In the genomic region with DNA sequence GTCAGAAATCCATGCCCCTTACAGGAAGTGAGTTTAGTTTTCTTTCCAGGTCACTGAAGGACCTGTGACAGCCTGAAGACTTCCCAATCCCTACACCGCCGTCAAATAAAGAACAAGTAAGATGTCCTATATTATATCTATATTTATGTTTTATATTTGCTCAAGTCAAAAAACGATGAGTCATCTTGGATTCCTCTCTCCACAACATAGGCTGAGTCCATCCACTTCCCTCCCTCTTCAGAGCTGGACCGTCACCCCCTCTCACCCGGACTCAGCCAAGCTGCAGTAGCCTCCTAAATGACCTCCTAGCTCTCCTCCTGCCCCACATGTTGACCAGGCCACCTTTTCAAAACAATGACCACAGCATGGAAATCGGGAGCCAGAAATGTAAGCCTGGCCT, we compare ENCODE assay signal across 30 cellular contexts. TPM values are rescaled to one million over a fixed set of nuclear protein-coding genes. Genes with fewer than 3 reads are reported as not detected.
DNase-seq lines count a peak whose midpoint lies in the region; ATAC-seq, FAIRE-seq and TF ChIP-seq lines count a peak whose summit lies in the region.
"Had no signal": no experiment of that assay in that cellular context is flagged by ENCODE, and none has a peak within 500 bp of the region (broad histone marks: within the 10 kb centered on the region; RNA-seq: fewer than 3 reads in every experiment).

No MANE protein-coding gene starts in this region.

- DNase-seq in EL: peak; percentile 26
- peak; percentile 22 for DNase-seq in M059J (ENCODE audit: low read depth)
- DNase-seq in bronchial epithelial cell (ENCODE audit: low read depth): peak; percentile 36
- DNase-seq in osteocyte (ENCODE audit: extremely low spot score, unreplicated experiment): no peak
- DNase-seq in activated CD4-positive, alpha-beta T cell treated with anti-CD3 and anti-CD28 coated beads, Interleukin-2, amount 50 U/mL, for 1 hour: no peak
- no peak for DNase-seq in activated CD4-positive, alpha-beta T cell treated with anti-CD3 and anti-CD28 coated beads, Interleukin-2, amount 50 U/mL, for 48 hours
- DNase-seq: activated CD4-positive, alpha-beta memory T cell treated with anti-CD3 and anti-CD28 coated beads for 36 hours; activated CD4-positive, CD25-positive, alpha-beta regulatory T cell; CD4-positive, CD25-positive, alpha-beta regulatory T cell; effector CD8-positive, alpha-beta T cell; erythroblast; GF-D8; hippocampal formation; left ventricle myocardium inferior; midbrain; natural killer cell; NCI-H1417; NCI-H2107; NCI-H446 treated with DMSO at 0.1 percent for 48 hours; posterior cingulate gyrus; sigmoid colon; stimulated activated CD4-positive, alpha-beta T cell treated with anti-CD3 and anti-CD28 coated beads, Interleukin-15, amount 100 ng/mL, for 24 hours; stimulated activated naive CD8-positive, alpha-beta T cell treated with anti-CD3 and anti-CD28 coated beads, Interleukin-15, Interleukin-2, amounts not matched to agents 100 U/mL and 50 U/mL, for 24 hours; T1000; thyroid gland had no signal

- ATAC-seq in HG03571 (IDR thresholded peaks at IDR 0.05; ENCODE audit: unreplicated experiment): no peak
- ATAC-seq: stimulated activated naive CD8-positive, alpha-beta T cell treated with anti-CD3 and anti-CD28 coated beads, Interleukin-15, Interleukin-2, amounts not matched to agents 100 U/mL and 50 U/mL, for 24 hours had no signal

- TF ChIP-seq CTCF in bronchial epithelial cell (IDR thresholded peaks at IDR 0.05; ENCODE audit: insufficient read depth, low read length, severe bottlenecking) (no peak), osteocyte (IDR thresholded peaks at IDR 0.05) (no peak)

- no peak overlapping the region for H3K4me3 Mint-ChIP-seq in osteocyte (ENCODE audit: unreplicated experiment)
- H3K4me3 Mint-ChIP-seq: activated CD4-positive, alpha-beta memory T cell treated with anti-CD3 and anti-CD28 coated beads for 36 hours; activated naive CD8-positive, alpha-beta T cell; CD4-positive, CD25-positive, alpha-beta regulatory T cell; natural killer cell had no signal

- no peak for FAIRE-seq in bronchial epithelial cell (lab: Jason Lieb, UNC)
- FAIRE-seq: frontal cortex had no signal

- H3K36me3 Mint-ChIP-seq in osteocyte (ENCODE audit: unreplicated experiment): peaks cover 25% of the 10 kb centered on the region
- H3K36me3 Mint-ChIP-seq: activated CD4-positive, alpha-beta memory T cell treated with anti-CD3 and anti-CD28 coated beads for 36 hours; activated naive CD8-positive, alpha-beta T cell; CD4-positive, CD25-positive, alpha-beta regulatory T cell; natural killer cell had no signal

- peaks cover 13% of the 10 kb centered on the region for H3K4me1 Mint-ChIP-seq in osteocyte (ENCODE audit: unreplicated experiment)
- H3K4me1 Mint-ChIP-seq: CD4-positive, CD25-positive, alpha-beta regulatory T cell; natural killer cell had no signal

- peak overlapping the region; percentile 66 for H3K27ac Mint-ChIP-seq in osteocyte (ENCODE audit: unreplicated experiment)
- H3K27ac Mint-ChIP-seq: activated CD4-positive, alpha-beta memory T cell treated with anti-CD3 and anti-CD28 coated beads for 36 hours; activated naive CD8-positive, alpha-beta T cell; CD4-positive, CD25-positive, alpha-beta regulatory T cell; natural killer cell had no signal

- peaks cover 3% of the 10 kb centered on the region for H3K36me3 ChIP-seq in bronchial epithelial cell (ENCODE audit: control insufficient read depth, insufficient read depth, low read length)
- H3K36me3 ChIP-seq: HAP-1, left ventricle myocardium inferior, sigmoid colon, thyroid gland had no signal

- peaks cover 3% of the 10 kb centered on the region for H3K9me3 Mint-ChIP-seq in osteocyte (ENCODE audit: unreplicated experiment)
- H3K9me3 Mint-ChIP-seq: activated CD4-positive, alpha-beta memory T cell treated with anti-CD3 and anti-CD28 coated beads for 36 hours had no signal

- no peaks in the 10 kb centered on the region for H3K27me3 Mint-ChIP-seq in osteocyte (ENCODE audit: unreplicated experiment)
- H3K27me3 Mint-ChIP-seq: activated CD4-positive, alpha-beta memory T cell treated with anti-CD3 and anti-CD28 coated beads for 36 hours; CD4-positive, CD25-positive, alpha-beta regulatory T cell had no signal

- no peaks in the 10 kb centered on the region for H3K27me3 ChIP-seq in bronchial epithelial cell (ENCODE audit: control insufficient read depth, insufficient read depth, low read length)
- H3K27me3 ChIP-seq: sigmoid colon, thyroid gland had no signal

- no peak overlapping the region for H3K4me3 ChIP-seq in bronchial epithelial cell (ENCODE audit: low read depth, low read length)
- H3K4me3 ChIP-seq: HAP-1, left ventricle myocardium inferior, sigmoid colon, thyroid gland had no signal

RNA-seq across cellular contexts. Expression of a gene that starts 53.5 kb away (rescaled TPM):
- 4.4 and 7.6 TPM in 2 replicates for total RNA-seq in M059J (2014; rRNA removed; shearing (Covaris generic))
- total RNA-seq in bronchial epithelial cell (1.3 and 2.4 TPM in 2 replicates), osteocyte (57.0 and 57.9 TPM in 2 replicates)
- total RNA-seq: CD4-positive, CD25-positive, alpha-beta regulatory T cell; OCI-LY7 had no signal

Comparison
In these comparisons a context has a peak if more than half of its experiments do, and no peak if none do; other contexts are left out.
1. DNase-seq: peak in EL (single experiment), M059J (single experiment) and bronchial epithelial cell (single experiment); none in osteocyte (single experiment), activated CD4-positive, alpha-beta T cell treated with anti-CD3 and anti-CD28 coated beads, Interleukin-2, amount 50 U/mL, for 1 hour (single experiment) and activated CD4-positive, alpha-beta T cell treated with anti-CD3 and anti-CD28 coated beads, Interleukin-2, amount 50 U/mL, for 48 hours (0 of 2).